Comparison of ENCODE assay signal across 26 cellular contexts in the genomic region with DNA sequence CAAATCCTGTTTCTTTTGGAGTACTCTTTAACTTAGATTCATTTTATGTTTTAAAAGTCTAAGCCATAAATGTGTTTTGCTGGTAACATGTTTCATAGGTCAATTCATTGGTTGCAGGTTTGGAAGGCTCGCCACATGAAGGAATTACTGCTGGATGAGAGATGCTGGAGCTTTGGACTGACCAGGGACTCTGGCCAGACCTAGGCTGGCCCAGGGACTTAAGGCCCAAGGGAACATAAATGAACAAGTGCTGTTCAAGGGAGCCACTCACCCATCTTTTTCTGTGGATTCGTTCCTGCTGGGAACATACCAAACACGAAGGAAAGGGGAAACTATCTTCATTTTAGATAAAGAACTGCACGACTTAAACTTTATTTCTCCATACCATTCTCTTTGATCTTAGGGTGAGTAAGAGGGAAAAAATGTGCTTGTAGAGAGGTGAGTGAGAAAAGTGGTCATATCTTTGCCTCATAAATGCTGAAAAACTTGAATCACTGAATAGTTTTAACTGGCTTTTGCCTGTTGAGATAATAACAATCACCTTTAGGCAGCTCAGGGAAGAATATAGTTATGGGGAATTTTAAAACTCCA. TPM values are rescaled to one million over a fixed set of nuclear protein-coding genes. Genes with fewer than 3 reads are reported as not detected.
DNase-seq lines count a peak whose midpoint lies in the region; ATAC-seq, FAIRE-seq and TF ChIP-seq lines count a peak whose summit lies in the region.
"Had no signal": no experiment of that assay in that cellular context is flagged by ENCODE, and none has a peak within 500 bp of the region (broad histone marks: within the 10 kb centered on the region; RNA-seq: fewer than 3 reads in every experiment).

No MANE protein-coding gene starts in this region.

- no peak overlapping the region for H3K18ac ChIP-seq in mesendoderm (ENCODE audit: low read length)

- intact Hi-C loops in Caco-2 (cut with micrococcal nuclease; ENCODE audit: unreplicated experiment): loop anchor here (2.0 to 5.0 kb wide), 4 partner anchors 169 to 504 kb away; a partner anchor contains a TSS
- intact Hi-C loops in K562 (cut with micrococcal nuclease): loop anchor here (10.0 kb wide), 2 partner anchors 657 to 717 kb away; no protein-coding TSS in a partner anchor
- intact Hi-C loops in left cardiac atrium (cut with DNase I): loop anchor here in 1 of 2 donors (10.0 kb wide), 1 partner anchor 257 kb away; no protein-coding TSS in a partner anchor

- TF ChIP-seq RAD21 in K562 (CRISPR knock-in tag; conservative IDR thresholded peaks at IDR 0.05 in 1 of 2, IDR thresholded peaks at IDR 0.05 in 1 of 2): no peak

- H3K36me3 Mint-ChIP-seq in Caco-2 (ENCODE audit: insufficient read depth, unreplicated experiment): peaks cover 7% of the 10 kb centered on the region
- H3K36me3 Mint-ChIP-seq: immature natural killer cell had no signal

- WGBS in K562 (ENCODE audit: insufficient coverage, low coverage, missing lambda C conversion rate): 3% methylated on average over 4 of the region's 4 CpGs
- no CpG with 5 or more reads among the region's 4 CpGs for WGBS in mesendoderm (ENCODE audit: extremely low coverage, insufficient coverage, low lambda C conversion rate)

- H3K4me3 Mint-ChIP-seq in Caco-2 (ENCODE audit: unreplicated experiment): peak overlapping the region; percentile 52
- H3K4me3 Mint-ChIP-seq: activated T-helper 17 cell treated with anti-CD3 and anti-CD28 coated beads, Interleukin-2, amount 50 U/mL, for 72 hours; immature natural killer cell; nephron progenitor cell; T-helper 17 cell had no signal

- H3K36me3 ChIP-seq in Caco-2 (ENCODE audit: control insufficient read depth, insufficient read depth, low read length) (no peaks in the 10 kb centered on the region), K562 (ENCODE audit: control insufficient read depth, insufficient read depth, low read length) (no peaks in the 10 kb centered on the region), mesendoderm (ENCODE audit: control insufficient read depth, insufficient read depth, low read length) (no peaks in the 10 kb centered on the region), MG63 (no peaks in the 10 kb centered on the region)

- H3K4me2 ChIP-seq in K562 (ENCODE audit: insufficient read depth, low read length) (no peak overlapping the region), mesendoderm (ENCODE audit: low read length) (no peak overlapping the region)

- H3K56ac ChIP-seq in mesendoderm (ENCODE audit: low read length): no peak overlapping the region

- H3K27me3 Mint-ChIP-seq in Caco-2 (ENCODE audit: insufficient read depth, unreplicated experiment): no peaks in the 10 kb centered on the region
- H3K27me3 Mint-ChIP-seq: activated T-helper 17 cell treated with anti-CD3 and anti-CD28 coated beads, Interleukin-2, amount 50 U/mL, for 72 hours had no signal

- no peak overlapping the region for H2AFZ ChIP-seq in K562 (ENCODE audit: low read depth, low read length)

- H3K4ac ChIP-seq in mesendoderm (ENCODE audit: low read depth, low read length): no peak overlapping the region

- no peaks in the 10 kb centered on the region for H3K9me3 Mint-ChIP-seq in Caco-2 (ENCODE audit: unreplicated experiment)
- H3K9me3 Mint-ChIP-seq: activated T-helper 17 cell treated with anti-CD3 and anti-CD28 coated beads, Interleukin-2, amount 50 U/mL, for 72 hours; nephron progenitor cell had no signal

- peak overlapping the region; percentile 92 for H3K27ac Mint-ChIP-seq in Caco-2 (ENCODE audit: unreplicated experiment)
- H3K27ac Mint-ChIP-seq: activated T-helper 17 cell treated with anti-CD3 and anti-CD28 coated beads, Interleukin-2, amount 50 U/mL, for 72 hours; immature natural killer cell; nephron progenitor cell; T-helper 17 cell had no signal

- no peak for FAIRE-seq in K562 (lab: Jason Lieb, UNC)
- FAIRE-seq: colon, GM12892, HTR-8/SVneo had no signal

- no peak for TF ChIP-seq POLR2A in K562 (conservative IDR thresholded peaks at IDR 0.05)

- H2BK5ac ChIP-seq in mesendoderm (ENCODE audit: low read length): no peak overlapping the region

- H3K23ac ChIP-seq in mesendoderm (ENCODE audit: low read length): no peak overlapping the region

- H3K79me1 ChIP-seq in mesendoderm (ENCODE audit: low read length): no peaks in the 10 kb centered on the region

- no peak overlapping the region for H2AK5ac ChIP-seq in mesendoderm (ENCODE audit: low read length)

- H2BK15ac ChIP-seq in mesendoderm (replicated peaks; ENCODE audit: low read depth): no peak overlapping the region

- no peak for TF ChIP-seq CTCF in Caco-2 (IDR thresholded peaks at IDR 0.05; ENCODE audit: insufficient read depth in 1 of 2, low read depth in 1 of 2, low read length in 1 of 2, severe bottlenecking in 1 of 2, unreplicated experiment in 1 of 2)
- no peak for TF ChIP-seq CTCF in K562 (IDR thresholded peaks at IDR 0.05 in 2 of 3, conservative IDR thresholded peaks at IDR 0.05 in 1 of 3; ENCODE audit: insufficient read depth in 2 of 3, low read depth in 1 of 3, low read length in 3 of 3)

- in situ Hi-C loops in K562 (cut with MboI): loop anchor here (25.0 kb wide), 2 partner anchors 269 to 644 kb away; no protein-coding TSS in a partner anchor

- H3K4me3 ChIP-seq in Caco-2 (ENCODE audit: low read depth, low read length) (no peak overlapping the region), K562 (no peak overlapping the region), mesendoderm (ENCODE audit: low read length) (no peak overlapping the region), MG63 (no peak overlapping the region)

- DNase-seq in Caco-2 (peak; percentile 41 to 53), LoVo (ENCODE audit: low spot score) (peak; percentile 84), K562 (ENCODE audit: extremely low read depth in 1 of 4, low spot score in 3 of 4) (no peak), mesendoderm (peak; percentile 28), left cardiac atrium (no peak), MG63 (no peak), HPDE6-E6E7 (ENCODE audit: extremely low spot score) (no peak)
- DNase-seq in stimulated activated CD4-positive, alpha-beta T cell treated with anti-CD3 and anti-CD28 coated beads, Interleukin-2, amount 100 ng/mL, for 24 hours: no peak
- DNase-seq: activated CD4-positive, CD25-positive, alpha-beta regulatory T cell; COR-L47; GF-D8; glutamatergic neuron; immature natural killer cell; mesenchymal stem cell; MM.1S; NCI-H748 treated with DMSO at 0.1 percent for 48 hours; nephron progenitor cell; right cardiac atrium; stimulated activated CD4-positive, alpha-beta T cell treated with anti-CD3 and anti-CD28 coated beads, Interleukin-1b, Interleukin-23, amount 100 ng/mL, for 48 hours; T-helper 17 cell had no signal

- H3K9ac ChIP-seq in K562 (ENCODE audit: insufficient read depth in 1 of 2, low read depth in 2 of 2, low read length in 2 of 2) (no peak overlapping the region), mesendoderm (ENCODE audit: low read length) (no peak overlapping the region)

- no peaks in the 10 kb centered on the region for H4K20me1 ChIP-seq in K562 (replicated peaks; ENCODE audit: control insufficient read depth, insufficient read depth, low read length)

- H4K5ac ChIP-seq in mesendoderm (ENCODE audit: low read length): no peak overlapping the region

- no peaks in the 10 kb centered on the region for H3K27me3 ChIP-seq in Caco-2 (replicated peaks; ENCODE audit: control insufficient read depth, insufficient read depth, low read length)
- H3K27me3 ChIP-seq in K562 (ENCODE audit: control insufficient read depth in 2 of 2, insufficient read depth in 2 of 2, low read length in 2 of 2): peaks cover 14 to 15% of the 10 kb centered on the region in 2 experiments
- H3K27me3 ChIP-seq in mesendoderm (ENCODE audit: insufficient read depth, low read length, poor library complexity): no peaks in the 10 kb centered on the region
- H3K27me3 ChIP-seq in MG63: no peaks in the 10 kb centered on the region

- CTCF ChIA-PET in Caco-2 (lab: Charles Lee): no interaction called here
- CTCF ChIA-PET in K562 (lab: Yijun Ruan, JAX; ENCODE audit: low intra/inter-chr PET ratio): no interaction called here

- no peak for ATAC-seq in K562
- no peak for ATAC-seq in left cardiac atrium
- ATAC-seq: activated T-helper 17 cell treated with anti-CD3 and anti-CD28 coated beads, Interleukin-2, amount 50 U/mL, for 72 hours; right cardiac atrium; T-helper 17 cell had no signal

- no peaks in the 10 kb centered on the region for H3K79me2 ChIP-seq in K562 (ENCODE audit: control insufficient read depth, insufficient read depth, low read length)
- H3K79me2 ChIP-seq in mesendoderm (ENCODE audit: control insufficient read depth, insufficient read depth, low read length): no peaks in the 10 kb centered on the region

- H3K27ac ChIP-seq in K562 (ENCODE audit: extremely low read depth, low read depth, low read length): no peak overlapping the region
- no peak overlapping the region for H3K27ac ChIP-seq in mesendoderm (ENCODE audit: low read depth, low read length)

- H2BK120ac ChIP-seq in mesendoderm (ENCODE audit: low read depth, low read length): no peak overlapping the region

- H4K8ac ChIP-seq in mesendoderm (ENCODE audit: low read depth, low read length): no peak overlapping the region

- H3K9me1 ChIP-seq in K562 (ENCODE audit: control insufficient read depth, insufficient read depth, low read length): no peaks in the 10 kb centered on the region

- H3K9me3 ChIP-seq in Caco-2: no peaks in the 10 kb centered on the region
- H3K9me3 ChIP-seq in K562 (replicated peaks; ENCODE audit: control insufficient read depth, insufficient read depth, low read depth, low read length): no peaks in the 10 kb centered on the region
- no peaks in the 10 kb centered on the region for H3K9me3 ChIP-seq in MG63

- H3K4me1 ChIP-seq in Caco-2: peaks cover 84% of the 10 kb centered on the region
- no peaks in the 10 kb centered on the region for H3K4me1 ChIP-seq in K562 (replicated peaks in 1 of 2; ENCODE audit: control insufficient read depth in 2 of 2, insufficient read depth in 2 of 2, low read length in 2 of 2)
- no peaks in the 10 kb centered on the region for H3K4me1 ChIP-seq in mesendoderm (ENCODE audit: control insufficient read depth, low read depth, low read length)

- POLR2A ChIA-PET in Caco-2 (lab: Charles Lee): no interaction called here
- POLR2A ChIA-PET in K562 (lab: Yijun Ruan, JAX): no interaction called here

- TF ChIP-seq EP300 in K562 (IDR thresholded peaks at IDR 0.05; ENCODE audit: low read length): no peak

- H3K4me1 Mint-ChIP-seq in Caco-2 (ENCODE audit: low read depth, unreplicated experiment): peaks cover 20% of the 10 kb centered on the region
- H3K4me1 Mint-ChIP-seq: activated T-helper 17 cell treated with anti-CD3 and anti-CD28 coated beads, Interleukin-2, amount 50 U/mL, for 72 hours; immature natural killer cell; T-helper 17 cell had no signal

- no TSS peak for BruUV-seq in Caco-2 (replicated peaks; lab: Mats Ljungman, UMichigan)
- no TSS peak for BruUV-seq in K562 (replicated peaks; lab: Mats Ljungman, UMichigan)

RNA-seq across cellular contexts. Expression of a gene that starts 15.3 kb away (rescaled TPM):
- total RNA-seq in Caco-2 (2022) (not detected in 2 replicates), K562 (2014; rRNA removed) (not detected in 2 replicates), K562 (2014; rRNA removed; fragmentation: Illumina TruSeq; extraction: Trizol) (not detected in 2 replicates), K562 (2015; rRNA removed; fragmentation: Illumina TruSeq; extraction: Trizol) (not detected in 2 replicates), K562 (2021) (not detected in 2 replicates), left cardiac atrium (not detected)
- not detected in 2 replicates for total RNA-seq in K562 (2011; cell fraction: chromatin; rRNA removed; ENCODE audit: low replicate concordance)
- not detected in 2 replicates for total RNA-seq in K562 (2011; cell fraction: nucleolus; rRNA removed)
- total RNA-seq in K562 (2011; cell fraction: nucleoplasm; rRNA removed): not detected in 2 replicates
- polyA plus RNA-seq in K562 (2011; rRNA removed) (not detected in 2 replicates), K562 (2014; fragmentation: Illumina TruSeq; extraction: Trizol) (not detected in 2 replicates), K562 (2014; fragmentation: Nextera tagmentation; extraction: Ambion mirVana) (not detected), K562 (2014; rRNA removed) (not detected in 2 replicates)
- not detected in 2 replicates for polyA plus RNA-seq in K562 (2011; cell fraction: cytosol; rRNA removed)
- polyA plus RNA-seq in K562 (2011; cell fraction: nucleus; rRNA removed): not detected in 2 replicates
- polyA plus RNA-seq in K562 (2012): not detected in 2 replicates
- polyA minus RNA-seq in K562 (2011; rRNA and poly(A)+ RNA removed): not detected in 2 replicates
- not detected in 2 replicates for polyA minus RNA-seq in K562 (2011; cell fraction: cytosol; rRNA and poly(A)+ RNA removed)
- polyA minus RNA-seq in K562 (2011; cell fraction: nucleus; rRNA and poly(A)+ RNA removed): not detected in 2 replicates
- polyA plus RNA-seq in mesendoderm (2013, experiment 1 of 2): not detected
- polyA plus RNA-seq in mesendoderm (2013, experiment 2 of 2): not detected
- not detected in 2 replicates for total RNA-seq in MG63 (2014; rRNA removed; shearing (Covaris generic); ENCODE audit: low replicate concordance)
- total RNA-seq: activated CD8-positive, alpha-beta memory T cell treated with anti-CD3 and anti-CD28 coated beads for 36 hours; activated T-helper 17 cell treated with anti-CD3 and anti-CD28 coated beads, Interleukin-2, amount 50 U/mL, for 72 hours; H4; right cardiac atrium; T-helper 17 cell had no signal
- polyA plus RNA-seq: immature natural killer cell had no signal

RNA-seq across cellular contexts. Expression of a gene that starts 55.0 kb away (rescaled TPM):
- total RNA-seq in Caco-2 (2022) (323 and 350 TPM in 2 replicates), K562 (2014; rRNA removed) (0.36 and 0.53 TPM in 2 replicates), K562 (2014; rRNA removed; fragmentation: Illumina TruSeq; extraction: Trizol) (0.07 and 0.13 TPM in 2 replicates), K562 (2015; rRNA removed; fragmentation: Illumina TruSeq; extraction: Trizol) (0.07 TPM in 1 of 2 replicates, not detected in the other), K562 (2021) (0.60 and 0.71 TPM in 2 replicates), left cardiac atrium (100 to 1,000 TPM; 108 to 126 TPM)
- 1.7 and 2.9 TPM in 2 replicates for total RNA-seq in K562 (2011; cell fraction: chromatin; rRNA removed; ENCODE audit: low replicate concordance)
- total RNA-seq in K562 (2011; cell fraction: nucleolus; rRNA removed): 2.1 and 2.7 TPM in 2 replicates
- 0.84 and 2.1 TPM in 2 replicates for total RNA-seq in K562 (2011; cell fraction: nucleoplasm; rRNA removed)
- polyA plus RNA-seq in K562 (2011; rRNA removed) (0.13 and 0.16 TPM in 2 replicates), K562 (2014; fragmentation: Illumina TruSeq; extraction: Trizol) (0.07 and 0.24 TPM in 2 replicates), K562 (2014; fragmentation: Nextera tagmentation; extraction: Ambion mirVana) (not detected), K562 (2014; rRNA removed) (0.21 TPM in 1 of 2 replicates, not detected in the other)
- polyA plus RNA-seq in K562 (2011; cell fraction: cytosol; rRNA removed): 0.15 and 0.16 TPM in 2 replicates
- polyA plus RNA-seq in K562 (2011; cell fraction: nucleus; rRNA removed): 0.06 and 1.1 TPM in 2 replicates
- polyA plus RNA-seq in K562 (2012): 0.07 and 0.08 TPM in 2 replicates
- polyA minus RNA-seq in K562 (2011; rRNA and poly(A)+ RNA removed): 0.24 and 1.2 TPM in 2 replicates
- polyA minus RNA-seq in K562 (2011; cell fraction: cytosol; rRNA and poly(A)+ RNA removed): 1.3 and 1.6 TPM in 2 replicates
- polyA minus RNA-seq in K562 (2011; cell fraction: nucleus; rRNA and poly(A)+ RNA removed): 0.54 and 0.78 TPM in 2 replicates
- polyA plus RNA-seq in mesendoderm (2013, experiment 1 of 2): 54.6 TPM
- 50.2 TPM for polyA plus RNA-seq in mesendoderm (2013, experiment 2 of 2)
- total RNA-seq in MG63 (2014; rRNA removed; shearing (Covaris generic); ENCODE audit: low replicate concordance): 59.6 and 65.0 TPM in 2 replicates

Comparison
In these comparisons a context has a peak if more than half of its experiments do, and no peak if none do; other contexts are left out.
1. DNase-seq: peak in Caco-2 (2 of 2), LoVo (single experiment) and mesendoderm (single experiment); none in K562 (0 of 4), left cardiac atrium (single experiment), stimulated activated CD4-positive, alpha-beta T cell treated with anti-CD3 and anti-CD28 coated beads, Interleukin-2, amount 100 ng/mL, for 24 hours (0 of 2), MG63 (single experiment) and HPDE6-E6E7 (single experiment).
2. RNA of a gene that starts 55.0 kb away (total RNA-seq): 323 to 350 TPM in Caco-2, 108 to 126 TPM in left cardiac atrium and 59.6 to 65.0 TPM in MG63; 0.07 to 2.9 TPM in K562; every median in the first group is over 10 times any median in the second.